In genomic region chr5:82661933-82662332, GRCh38 we compare ENCODE assay signal across 27 cellular contexts.
"Had no signal": no experiment of that assay in that cellular context is flagged by ENCODE, and none has a peak within 500 bp of the region (broad histone marks: within the 10 kb centered on the region; RNA-seq: fewer than 3 reads in every experiment).

No MANE protein-coding gene starts in this region.

- H3K4me1 ChIP-seq: right lobe of liver, stomach, transverse colon, vagina had no signal

- H3K27ac ChIP-seq: left lung, ovary, right atrium auricular region, right lobe of liver, skin epidermis, stomach, testis, thyroid gland, transverse colon, vagina had no signal

- DNase-seq: hippocampal formation; immature natural killer cell; kidney; left colon; left lung; midbrain; mucosa of descending colon; naive thymus-derived CD4-positive, alpha-beta T cell; ovary; right lobe of liver; stimulated activated CD4-positive, alpha-beta T cell treated with anti-CD3 and anti-CD28 coated beads, Interleukin-12 subunit alpha, Interleukin-12 subunit beta, amount 100 ng/mL, for 4 hours; stimulated activated CD4-positive, alpha-beta T cell treated with anti-CD3 and anti-CD28 coated beads, Interleukin-15, amount 100 ng/mL, for 24 hours; stimulated activated CD4-positive, alpha-beta T cell treated with anti-CD3 and anti-CD28 coated beads, Interleukin-2, amount 100 ng/mL, for 24 hours; stimulated activated CD4-positive, alpha-beta T cell treated with anti-CD3 and anti-CD28 coated beads, Interleukin-4, amount 100 ng/mL, for 1 hour; stimulated activated naive B cell treated with anti-CD40 and anti-IgM and Interleukin-4, amounts not matched to agents 10 μg/mL and 1 μg/mL and 100 μg/mL, for 72 hours; stimulated activated naive CD8-positive, alpha-beta T cell treated with anti-CD3 and anti-CD28 coated beads, Interleukin-15, Interleukin-2, amounts not matched to agents 100 U/mL and 50 U/mL, for 24 hours; stomach; testis; thyroid gland; transverse colon had no signal

- H3K36me3 ChIP-seq: left lung, ovary, right atrium auricular region, right lobe of liver, stomach, thyroid gland, transverse colon, upper lobe of left lung, vagina had no signal

- ATAC-seq: left colon; mucosa of descending colon; naive thymus-derived CD4-positive, alpha-beta T cell; natural killer cell treated with Interleukin-12 subunit alpha and Interleukin-12 subunit beta and Interleukin-15 and Interleukin-18, amount 100 ng/mL, for 72 hours; right lobe of liver; stimulated activated naive B cell treated with anti-CD40 and anti-IgM and Interleukin-4, amounts not matched to agents 10 μg/mL and 1 μg/mL and 100 μg/mL, for 72 hours; stimulated activated naive CD8-positive, alpha-beta T cell treated with anti-CD3 and anti-CD28 coated beads, Interleukin-15, Interleukin-2, amounts not matched to agents 100 U/mL and 50 U/mL, for 24 hours had no signal

- FAIRE-seq: islet of Langerhans, kidney had no signal

- H3K4me3 ChIP-seq: left lung, lung, mucosa of descending colon, ovary, right atrium auricular region, right lobe of liver, skin epidermis, stomach, testis, thyroid gland, transverse colon, upper lobe of left lung, vagina had no signal

- H3K9me3 ChIP-seq: left lung, mucosa of descending colon, ovary, right atrium auricular region, right lobe of liver, stomach, testis, thyroid gland, transverse colon, upper lobe of left lung, vagina had no signal

- H3K27me3 ChIP-seq: left lung, ovary, right atrium auricular region, right lobe of liver, stomach, testis, thyroid gland, transverse colon, upper lobe of left lung, vagina had no signal
